ENCODE assay signal across 8 cellular contexts in genomic region chr16:82011199-82011641, GRCh38. TPM values are rescaled to one million over a fixed set of nuclear protein-coding genes. Genes with fewer than 3 reads are reported as not detected.
DNase-seq lines count a peak whose midpoint lies in the region; ATAC-seq and TF ChIP-seq lines count a peak whose summit lies in the region.

SDR42E1 (minus strand) TSS chr16:82011470; CDS start chr16:82000858, 10,612 bp downstream.

- H3K9me3 ChIP-seq in CD8-positive, alpha-beta memory T cell (ENCODE audit: low read length): no peaks in the 10 kb centered on the region
- peaks cover 0 to 7% of the 10 kb centered on the region in 2 donors for H3K9me3 ChIP-seq in esophagus (ENCODE audit: control insufficient read depth in 2 of 2, insufficient read depth in 1 of 2, low read depth in 1 of 2, low read length in 1 of 2)
- H3K9me3 ChIP-seq in endodermal cell (ENCODE audit: control insufficient read depth, low read length): peaks cover 25% of the 10 kb centered on the region

- peaks cover 17 to 33% (median 19%) of the 10 kb centered on the region in 3 donors for H3K4me1 Mint-ChIP-seq in CD8-positive, alpha-beta memory T cell
- peaks cover 17% of the 10 kb centered on the region for H3K4me1 Mint-ChIP-seq in activated CD4-positive, alpha-beta memory T cell treated with anti-CD3 and anti-CD28 coated beads, Interleukin-2, amount 10 ng/mL, durations not matched to agents 7 days and 5 days
- no peaks in the 10 kb centered on the region for H3K4me1 Mint-ChIP-seq in endodermal cell

- peaks cover 0 to 20% (median 17%) of the 10 kb centered on the region in 5 donors for H3K9me3 Mint-ChIP-seq in CD8-positive, alpha-beta memory T cell
- H3K9me3 Mint-ChIP-seq in activated CD4-positive, alpha-beta memory T cell treated with anti-CD3 and anti-CD28 coated beads, Interleukin-2, amount 10 ng/mL, durations not matched to agents 7 days and 5 days: peaks cover 26% of the 10 kb centered on the region
- peaks cover 54% of the 10 kb centered on the region for H3K9me3 Mint-ChIP-seq in endodermal cell

- 7 to 8% methylated on average over 32 of the region's 32 CpGs for WGBS in esophagus, 2 donors
- 93 to 95% methylated on average over 17 to 32 of the region's 32 CpGs for WGBS in endodermal cell (ENCODE audit: insufficient coverage in 1 of 2, insufficient read length in 1 of 2), 2 experiments

- peak; percentile 37 to 76 (median 61) for DNase-seq in CD8-positive, alpha-beta memory T cell
- DNase-seq in NCI-H146 (lab: John Stamatoyannopoulos, UW) (peak; percentile 86), endodermal cell (no peak), islet precursor cell (no peak)
- DNase-seq in activated CD4-positive, alpha-beta memory T cell treated with anti-CD3 and anti-CD28 coated beads, Interleukin-2, amount 10 ng/mL, durations not matched to agents 7 days and 5 days: peak; percentile 68
- DNase-seq in stimulated activated CD4-positive, alpha-beta T cell treated with anti-CD3 and anti-CD28 coated beads, Interleukin-12 subunit alpha, Interleukin-12 subunit beta, amount 100 ng/mL, for 48 hours (ENCODE audit: low read depth in 2 of 3, low spot score in 1 of 3): peak; percentile 20 to 48 (median 41)

- H3K36me3 Mint-ChIP-seq in CD8-positive, alpha-beta memory T cell: peaks cover 8 to 20% (median 16%) of the 10 kb centered on the region in 3 donors
- peaks cover 32% of the 10 kb centered on the region for H3K36me3 Mint-ChIP-seq in activated CD4-positive, alpha-beta memory T cell treated with anti-CD3 and anti-CD28 coated beads, Interleukin-2, amount 10 ng/mL, durations not matched to agents 7 days and 5 days (ENCODE audit: low read depth)
- peaks cover 4% of the 10 kb centered on the region for H3K36me3 Mint-ChIP-seq in endodermal cell (ENCODE audit: low read depth)

- peak within 1 kb of the TSS; percentile 16 to 93 (median 80) for H3K27ac Mint-ChIP-seq in CD8-positive, alpha-beta memory T cell
- H3K27ac Mint-ChIP-seq in activated CD4-positive, alpha-beta memory T cell treated with anti-CD3 and anti-CD28 coated beads, Interleukin-2, amount 10 ng/mL, durations not matched to agents 7 days and 5 days: peak within 1 kb of the TSS; percentile 23
- H3K27ac Mint-ChIP-seq in endodermal cell: no peak within 1 kb of the TSS

- peaks cover 9% of the 10 kb centered on the region for H3K4me1 ChIP-seq in CD8-positive, alpha-beta memory T cell (ENCODE audit: insufficient read depth, low read length)
- H3K4me1 ChIP-seq in esophagus (ENCODE audit: control insufficient read depth in 2 of 2, insufficient read depth in 2 of 2, low read length in 1 of 2) (peaks cover 0 to 3% of the 10 kb centered on the region in 2 donors), endodermal cell (ENCODE audit: control insufficient read depth, insufficient read depth, low read length) (no peaks in the 10 kb centered on the region)

- peak within 1 kb of the TSS; percentile 61 for H3K4me3 ChIP-seq in CD8-positive, alpha-beta memory T cell (ENCODE audit: low read length)
- H3K4me3 ChIP-seq in esophagus (ENCODE audit: low read depth in 1 of 2, low read length in 2 of 2) (peak within 1 kb of the TSS; percentile 73 to 75), endodermal cell (ENCODE audit: low read length) (no peak within 1 kb of the TSS)

- POLR2A ChIA-PET in CD8-positive, alpha-beta memory T cell (lab: Charles Lee): no interaction called here
- POLR2A ChIA-PET in activated CD4-positive, alpha-beta memory T cell treated with anti-CD3 and anti-CD28 coated beads, Interleukin-2, amount 10 ng/mL, durations not matched to agents 7 days and 5 days (lab: Charles Lee): interaction anchor here (0.8 kb wide), 1 partner anchor 159 kb away, joined by 3 read pairs; the partner anchor contains the start of gene MPHOSPH6

- H3K36me3 ChIP-seq in CD8-positive, alpha-beta memory T cell (ENCODE audit: insufficient read depth, low read length): no peaks in the 10 kb centered on the region
- H3K36me3 ChIP-seq in esophagus (ENCODE audit: control insufficient read depth in 2 of 2, insufficient read depth in 2 of 2, low read length in 1 of 2) (no peaks in the 10 kb centered on the region), endodermal cell (ENCODE audit: control insufficient read depth, insufficient read depth, low read length) (no peaks in the 10 kb centered on the region)

- H3K9ac ChIP-seq in endodermal cell (ENCODE audit: extremely low read depth, low read length, poor library complexity, severe bottlenecking): no peak within 1 kb of the TSS

- peak; percentile 94 for ATAC-seq in GM21529 (IDR thresholded peaks at IDR 0.05; ENCODE audit: unreplicated experiment)

- H3K27me3 ChIP-seq in CD8-positive, alpha-beta memory T cell (ENCODE audit: insufficient read depth, low read length, poor library complexity, severe bottlenecking): no peaks in the 10 kb centered on the region
- H3K27me3 ChIP-seq in esophagus (ENCODE audit: control insufficient read depth in 1 of 2, insufficient read depth in 2 of 2, low read length in 2 of 2) (no peaks in the 10 kb centered on the region), endodermal cell (ENCODE audit: control insufficient read depth, insufficient read depth, low read length, poor library complexity, severe bottlenecking) (no peaks in the 10 kb centered on the region)

- no peak within 1 kb of the TSS for H3K27ac ChIP-seq in CD8-positive, alpha-beta memory T cell (ENCODE audit: low read depth, low read length)
- H3K27ac ChIP-seq in esophagus (ENCODE audit: low read depth in 2 of 2, low read length in 1 of 2) (peak within 1 kb of the TSS; percentile 40 to 67), endodermal cell (ENCODE audit: low read depth, low read length) (no peak within 1 kb of the TSS)

- CTCF ChIA-PET in CD8-positive, alpha-beta memory T cell (lab: Charles Lee): no interaction called here
- CTCF ChIA-PET in activated CD4-positive, alpha-beta memory T cell treated with anti-CD3 and anti-CD28 coated beads, Interleukin-2, amount 10 ng/mL, durations not matched to agents 7 days and 5 days (lab: Charles Lee): interaction anchor here (1.1 kb wide), 1 partner anchor 158 kb away, joined by 3 read pairs; the partner anchor contains the start of gene MPHOSPH6

- peaks cover 10 to 28% of the 10 kb centered on the region in 2 donors for H3K27me3 Mint-ChIP-seq in CD8-positive, alpha-beta memory T cell
- peaks cover 17% of the 10 kb centered on the region for H3K27me3 Mint-ChIP-seq in activated CD4-positive, alpha-beta memory T cell treated with anti-CD3 and anti-CD28 coated beads, Interleukin-2, amount 10 ng/mL, durations not matched to agents 7 days and 5 days
- peaks cover 3% of the 10 kb centered on the region for H3K27me3 Mint-ChIP-seq in endodermal cell (ENCODE audit: insufficient read depth)

- TF ChIP-seq CTCF in endodermal cell (conservative IDR thresholded peaks at IDR 0.05): no peak

- H3K4me3 Mint-ChIP-seq in CD8-positive, alpha-beta memory T cell: peak within 1 kb of the TSS; percentile 85 to 93 (median 90)
- H3K4me3 Mint-ChIP-seq in activated CD4-positive, alpha-beta memory T cell treated with anti-CD3 and anti-CD28 coated beads, Interleukin-2, amount 10 ng/mL, durations not matched to agents 7 days and 5 days: peak within 1 kb of the TSS; percentile 75
- no peak within 1 kb of the TSS for H3K4me3 Mint-ChIP-seq in endodermal cell

RNA-seq across cellular contexts. Expression of gene SDR42E1, which starts in this region (rescaled TPM):
- total RNA-seq in CD8-positive, alpha-beta memory T cell: 10 to 100 TPM; 11.9 to 12.4 TPM
- polyA plus RNA-seq in CD8-positive, alpha-beta memory T cell: 1.9 TPM
- total RNA-seq in activated CD4-positive, alpha-beta memory T cell treated with anti-CD3 and anti-CD28 coated beads, Interleukin-2, amount 10 ng/mL, durations not matched to agents 7 days and 5 days: 1 to 10 TPM; 5.8 to 5.9 TPM
- polyA plus RNA-seq in esophagus: 1 to 10 TPM; 2.3 to 3.6 TPM
- under 1 TPM in 1 of 2 donors, not detected in 1; 0.15 TPM for total RNA-seq in endodermal cell
- not detected for polyA plus RNA-seq in endodermal cell (2013, experiment 1 of 2)
- polyA plus RNA-seq in endodermal cell (2013, experiment 2 of 2): not detected

Comparison
In these comparisons a context has a peak if more than half of its experiments do, and no peak if none do; other contexts are left out.
1. RNA of gene SDR42E1 (total RNA-seq): 11.9 to 12.4 TPM in CD8-positive, alpha-beta memory T cell and 5.8 to 5.9 TPM in activated CD4-positive, alpha-beta memory T cell treated with anti-CD3 and anti-CD28 coated beads, Interleukin-2, amount 10 ng/mL, durations not matched to agents 7 days and 5 days; 0.15 TPM in endodermal cell; every median in the first group is over 4 times any median in the second.
2. DNase-seq: peak in CD8-positive, alpha-beta memory T cell (5 of 5), NCI-H146 (single experiment), activated CD4-positive, alpha-beta memory T cell treated with anti-CD3 and anti-CD28 coated beads, Interleukin-2, amount 10 ng/mL, durations not matched to agents 7 days and 5 days (single experiment) and stimulated activated CD4-positive, alpha-beta T cell treated with anti-CD3 and anti-CD28 coated beads, Interleukin-12 subunit alpha, Interleukin-12 subunit beta, amount 100 ng/mL, for 48 hours (3 of 3); none in endodermal cell (single experiment) and islet precursor cell (single experiment).
3. H3K27ac ChIP-seq: peak in esophagus (2 of 2); none in CD8-positive, alpha-beta memory T cell (single experiment) and endodermal cell (single experiment).